ENCODE assay signal across 8 cellular contexts in genomic region chr6:170280689-170281045, GRCh38. TPM values are rescaled to one million over a fixed set of nuclear protein-coding genes. Genes with fewer than 3 reads are reported as not detected.
DNase-seq lines count a peak whose midpoint lies in the region; ATAC-seq and TF ChIP-seq lines count a peak whose summit lies in the region.

No MANE protein-coding gene starts in this region.

- no peak for ATAC-seq in stimulated activated naive CD8-positive, alpha-beta T cell treated with anti-CD3 and anti-CD28 coated beads, Interleukin-15, Interleukin-2, amounts not matched to agents 100 U/mL and 50 U/mL, for 24 hours
- peak; percentile 54 to 75 (median 64) for ATAC-seq in T-cell (replicated peaks in 1 of 4)

- no peak for TF ChIP-seq CTCF in liver (IDR thresholded peaks at IDR 0.05; ENCODE audit: low read depth, low read length, missing input control)

- peaks cover 37% of the 10 kb centered on the region for H3K4me1 Mint-ChIP-seq in stimulated activated naive CD8-positive, alpha-beta T cell treated with anti-CD3 and anti-CD28 coated beads, Interleukin-15, Interleukin-2, amounts not matched to agents 100 ng/mL and 50 ng/mL, for 24 hours (ENCODE audit: low read depth)
- peaks cover 24 to 28% (median 25%) of the 10 kb centered on the region in 3 donors for H3K4me1 Mint-ChIP-seq in T-cell

- H3K4me1 ChIP-seq in liver (ENCODE audit: control insufficient read depth in 4 of 4, insufficient read depth in 4 of 4, low read length in 3 of 4): peaks cover 0 to 13% (median 6%) of the 10 kb centered on the region in 4 donors

- no peak overlapping the region for H3K9ac ChIP-seq in liver (ENCODE audit: low read depth in 1 of 2, low read length in 2 of 2)

- WGBS in liver: 69% methylated on average over 23 of the region's 23 CpGs

- peaks cover 8% of the 10 kb centered on the region for H3K27me3 Mint-ChIP-seq in stimulated activated naive CD8-positive, alpha-beta T cell treated with anti-CD3 and anti-CD28 coated beads, Interleukin-15, Interleukin-2, amounts not matched to agents 100 ng/mL and 50 ng/mL, for 24 hours
- H3K27me3 Mint-ChIP-seq in T-cell: peaks cover 0 to 6% of the 10 kb centered on the region in 2 donors

- peaks cover 0 to 5% (median 0%) of the 10 kb centered on the region in 4 donors for H3K27me3 ChIP-seq in liver (ENCODE audit: control insufficient read depth in 4 of 4, insufficient read depth in 4 of 4, low read length in 3 of 4)

- H3K4me3 Mint-ChIP-seq in stimulated activated naive CD8-positive, alpha-beta T cell treated with anti-CD3 and anti-CD28 coated beads, Interleukin-15, Interleukin-2, amounts not matched to agents 100 ng/mL and 50 ng/mL, for 24 hours: peak overlapping the region; percentile 24
- H3K4me3 Mint-ChIP-seq in T-cell: peak overlapping the region; percentile 66 to 78 (median 73)

- DNase-seq in stimulated activated naive CD8-positive, alpha-beta T cell treated with anti-CD3 and anti-CD28 coated beads, Interleukin-15, Interleukin-2, amounts not matched to agents 100 U/mL and 50 U/mL, for 24 hours: no peak
- DNase-seq in T-cell (peak in 6 of 34 experiments; percentile 25 to 50 (median 40)), DMS 273 (lab: John Stamatoyannopoulos, UW; ENCODE audit: unreplicated experiment) (no peak), erythroblast (lab: John Stamatoyannopoulos, UW) (no peak), NCI-H526 treated with DMSO at 0.1 percent for 48 hours (lab: John Stamatoyannopoulos, UW) (no peak), amygdala (lab: John Stamatoyannopoulos, UW) (no peak)

- TF ChIP-seq RAD21 in liver (IDR thresholded peaks at IDR 0.05): no peak

- peak overlapping the region; percentile 20 to 46 for H3K27ac ChIP-seq in liver (ENCODE audit: low read depth in 1 of 2, low read length in 2 of 2)

- H3K4me3 ChIP-seq in liver (ENCODE audit: low read depth in 1 of 3, low read length in 3 of 3): no peak overlapping the region

- H3K27ac Mint-ChIP-seq in stimulated activated naive CD8-positive, alpha-beta T cell treated with anti-CD3 and anti-CD28 coated beads, Interleukin-15, Interleukin-2, amounts not matched to agents 100 ng/mL and 50 ng/mL, for 24 hours: no peak overlapping the region
- H3K27ac Mint-ChIP-seq in T-cell: peak overlapping the region; percentile 80 to 87

- peaks cover 0 to 2% (median 0%) of the 10 kb centered on the region in 4 donors for H3K36me3 ChIP-seq in liver (ENCODE audit: control insufficient read depth in 4 of 4, insufficient read depth in 3 of 4, low read depth in 1 of 4, low read length in 3 of 4)

- CTCF ChIA-PET in T-cell (lab: Charles Lee): no interaction called here

- TF ChIP-seq POLR2A in erythroblast (IDR thresholded peaks at IDR 0.05; ENCODE audit: low read length): no peak

- POLR2A ChIA-PET in T-cell (lab: Charles Lee): no interaction called here

- H3K9me3 Mint-ChIP-seq in stimulated activated naive CD8-positive, alpha-beta T cell treated with anti-CD3 and anti-CD28 coated beads, Interleukin-15, Interleukin-2, amounts not matched to agents 100 ng/mL and 50 ng/mL, for 24 hours: no peaks in the 10 kb centered on the region
- no peaks in the 10 kb centered on the region for H3K9me3 Mint-ChIP-seq in T-cell

- H3K9me3 ChIP-seq in liver (ENCODE audit: control insufficient read depth in 4 of 4, low read length in 3 of 4): no peaks in the 10 kb centered on the region

- H3K36me3 Mint-ChIP-seq in stimulated activated naive CD8-positive, alpha-beta T cell treated with anti-CD3 and anti-CD28 coated beads, Interleukin-15, Interleukin-2, amounts not matched to agents 100 ng/mL and 50 ng/mL, for 24 hours (ENCODE audit: low read depth): peaks cover 4% of the 10 kb centered on the region
- peaks cover 3% of the 10 kb centered on the region for H3K36me3 Mint-ChIP-seq in T-cell

TF ChIP-seq in liver, 16 proteins besides CTCF, POLR2A, EP300 and RAD21:
- TF ChIP-seq REST (IDR thresholded peaks at IDR 0.05) (no peak), JUND (IDR thresholded peaks at IDR 0.05) (no peak), ZBTB33 (IDR thresholded peaks at IDR 0.05) (no peak), NR2F2 (IDR thresholded peaks at IDR 0.05) (no peak), HNF4G (IDR thresholded peaks at IDR 0.05) (no peak), YY1 (IDR thresholded peaks at IDR 0.05) (no peak), TAF1 (conservative IDR thresholded peaks at IDR 0.05) (no peak), RXRA (IDR thresholded peaks at IDR 0.05) (no peak), SP1 (IDR thresholded peaks at IDR 0.05) (no peak), HNF4A (conservative IDR thresholded peaks at IDR 0.05) (no peak), GABPA (IDR thresholded peaks at IDR 0.05 in 1 of 2, conservative IDR thresholded peaks at IDR 0.05 in 1 of 2) (no peak), FOXA2 (IDR thresholded peaks at IDR 0.05) (no peak), FOXA1 (IDR thresholded peaks at IDR 0.05) (no peak), EGR1 (IDR thresholded peaks at IDR 0.05; ENCODE audit: low read depth in 2 of 2) (no peak), MAX (IDR thresholded peaks at IDR 0.05) (no peak)
- TF ChIP-seq, protein P1, sequence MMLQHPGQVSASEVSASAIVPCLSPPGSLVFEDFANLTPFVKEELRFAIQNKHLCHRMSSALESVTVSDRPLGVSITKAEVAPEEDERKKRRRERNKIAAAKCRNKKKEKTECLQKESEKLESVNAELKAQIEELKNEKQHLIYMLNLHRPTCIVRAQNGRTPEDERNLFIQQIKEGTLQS (IDR thresholded peaks at IDR 0.05): no peak
TF ChIP-seq in liver: peak in this region for 0.

RNA-seq across cellular contexts. Expression of gene DLL1, which starts 10.2 kb away (rescaled TPM):
- total RNA-seq in T-cell: 1 to 10 TPM; 3.3 to 8.6 (median 4.7) TPM
- total RNA-seq in liver: 1 to 10 TPM; 1.8 to 2.3 TPM
- 1 to 10 TPM; 1.0 to 1.5 TPM for polyA plus RNA-seq in liver

RNA-seq across cellular contexts. Expression of gene FAM120B, which starts 25.9 kb away (rescaled TPM):
- 10 to 100 TPM; 34.1 to 39.8 (median 38.0) TPM for total RNA-seq in T-cell
- total RNA-seq in liver: 10 to 100 TPM; 10.5 to 11.1 TPM
- polyA plus RNA-seq in liver: 1 to 10 TPM; 6.0 to 7.7 TPM
